Comparison of ENCODE assay signal across 14 cellular contexts in genomic region chr4:89658701-89659024, GRCh38.
A peak's percentile ranks its signal among the peaks of the same experiment; 100 is the strongest.
DNase-seq lines count a peak whose midpoint lies in the region; ATAC-seq and TF ChIP-seq lines count a peak whose summit lies in the region.
"Had no signal": no experiment of that assay in that cellular context is flagged by ENCODE, and none has a peak within 500 bp of the region (broad histone marks: within the 10 kb centered on the region; RNA-seq: fewer than 3 reads in every experiment).

No MANE protein-coding gene starts in this region.

- no peak for TF ChIP-seq CTCF in activated B cell treated with CpG ODN at 0.5 μM for 24 hours (IDR thresholded peaks at IDR 0.05)

- peaks cover 2% of the 10 kb centered on the region for H3K27me3 Mint-ChIP-seq in activated B cell treated with CpG ODN at 0.5 μM for 24 hours

- DNase-seq in activated B cell treated with CpG ODN at 0.5 μM for 24 hours, result no peak
- DNase-seq in NCI-H2081 (lab: John Stamatoyannopoulos, UW), result no peak
- no peak for DNase-seq in 8988T
- no peak for DNase-seq in foreskin melanocyte
- DNase-seq in GDM1 (lab: John Stamatoyannopoulos, UW), result no peak
- DNase-seq: activated CD8-positive, alpha-beta memory T cell treated with anti-CD3 and anti-CD28 coated beads, Interleukin-2, amount 50 U/mL, for 4 hours; activated naive CD8-positive, alpha-beta T cell treated with anti-CD3 and anti-CD28 coated beads, Interleukin-2, amount 10 ng/mL, durations not matched to agents 7 days and 5 days; BE2C; sigmoid colon; T1000 had no signal

- H3K4me3 Mint-ChIP-seq in activated B cell treated with CpG ODN at 0.5 μM for 24 hours, result no peak overlapping the region
- H3K4me3 Mint-ChIP-seq: activated naive CD8-positive, alpha-beta T cell treated with anti-CD3 and anti-CD28 coated beads, Interleukin-2, amount 10 ng/mL, durations not matched to agents 7 days and 5 days; GM23338 had no signal

- peak overlapping the region; percentile 51 for H3K27ac Mint-ChIP-seq in activated B cell treated with CpG ODN at 0.5 μM for 24 hours
- H3K27ac Mint-ChIP-seq: activated naive CD8-positive, alpha-beta T cell treated with anti-CD3 and anti-CD28 coated beads, Interleukin-2, amount 10 ng/mL, durations not matched to agents 7 days and 5 days; GM23338 had no signal

- ATAC-seq in GM18519 (IDR thresholded peaks at IDR 0.05; ENCODE audit: low FRiP score, unreplicated experiment), result peak; percentile 90
- ATAC-seq in GM21515 (IDR thresholded peaks at IDR 0.05; ENCODE audit: unreplicated experiment), result peak; percentile 68
- ATAC-seq in HG03095 (IDR thresholded peaks at IDR 0.05; ENCODE audit: unreplicated experiment), result peak; percentile 82
- ATAC-seq in activated B cell treated with CpG ODN at 0.5 μM for 24 hours (ENCODE audit: low read depth), result no peak
- ATAC-seq: GM23338 had no signal

- no peaks in the 10 kb centered on the region for H3K9me3 Mint-ChIP-seq in activated B cell treated with CpG ODN at 0.5 μM for 24 hours
- H3K9me3 Mint-ChIP-seq: activated naive CD8-positive, alpha-beta T cell treated with anti-CD3 and anti-CD28 coated beads, Interleukin-2, amount 10 ng/mL, durations not matched to agents 7 days and 5 days; GM23338 had no signal

- H3K4me1 Mint-ChIP-seq in activated B cell treated with CpG ODN at 0.5 μM for 24 hours, result peaks cover 7% of the 10 kb centered on the region
- H3K4me1 Mint-ChIP-seq: activated naive CD8-positive, alpha-beta T cell treated with anti-CD3 and anti-CD28 coated beads, Interleukin-2, amount 10 ng/mL, durations not matched to agents 7 days and 5 days had no signal

- H3K36me3 Mint-ChIP-seq in activated B cell treated with CpG ODN at 0.5 μM for 24 hours (ENCODE audit: low read depth), result no peaks in the 10 kb centered on the region
- H3K36me3 Mint-ChIP-seq: activated naive CD8-positive, alpha-beta T cell treated with anti-CD3 and anti-CD28 coated beads, Interleukin-2, amount 10 ng/mL, durations not matched to agents 7 days and 5 days had no signal

- POLR2A ChIA-PET in activated B cell treated with CpG ODN at 0.5 μM for 24 hours (lab: Charles Lee), result interaction anchor here (0.5 kb wide), 1 partner anchor 36 kb away, joined by 3 read pairs; no protein-coding TSS in a partner anchor

- intact Hi-C loops in activated B cell treated with CpG ODN at 0.5 μM for 24 hours (cut with micrococcal nuclease), result loop anchor here (2.0 to 5.0 kb wide), 2 partner anchors 242 to 634 kb away; no protein-coding TSS in a partner anchor

- CTCF ChIA-PET in activated B cell treated with CpG ODN at 0.5 μM for 24 hours (lab: Charles Lee), result interaction anchor here (1.3 to 1.6 kb wide), 2 partner anchors 13 to 22 kb away, joined by 3 read pairs; no protein-coding TSS in a partner anchor
